Comparison of ENCODE assay signal across 1 cellular context in the genomic region with DNA sequence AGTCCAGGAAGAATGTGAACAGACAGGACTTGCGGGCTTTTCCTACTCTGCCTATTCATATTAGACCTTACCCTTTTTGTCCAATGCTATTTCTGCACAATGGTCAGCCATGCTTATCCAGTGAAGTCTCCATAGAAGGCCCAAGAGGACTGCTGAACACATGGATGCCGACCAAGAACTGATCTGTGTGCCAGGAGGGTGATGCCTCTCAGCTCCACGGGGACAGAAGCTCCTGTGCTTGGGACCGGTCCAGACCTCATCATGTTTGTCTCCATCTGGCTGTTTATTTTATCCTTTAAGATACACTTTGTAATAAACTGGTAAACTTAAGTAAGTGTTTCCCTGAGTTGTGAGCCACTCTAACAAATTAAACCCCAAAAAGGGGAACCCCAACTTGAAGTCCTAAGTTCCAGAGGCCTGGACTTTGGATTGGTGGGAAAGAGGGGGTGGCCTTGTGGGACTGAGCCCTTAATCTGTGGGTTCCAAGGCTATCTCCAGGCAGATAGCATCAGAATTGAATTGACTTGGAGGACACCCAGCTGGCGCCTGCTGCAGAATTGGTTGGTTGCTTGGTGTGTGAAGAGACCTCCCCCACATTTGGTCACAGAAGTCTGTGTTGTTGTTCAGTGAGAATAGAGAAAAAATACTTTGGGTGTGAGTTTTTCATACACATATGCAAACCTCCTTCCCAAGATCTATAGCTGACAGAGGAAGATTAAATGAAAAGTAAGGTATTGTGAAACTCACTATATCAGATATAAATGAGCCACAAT.
TF ChIP-seq lines count a peak whose summit lies in the region.

No MANE protein-coding gene starts in this region.

TF ChIP-seq in WTC11, 78 proteins besides CTCF, POLR2A, EP300 and RAD21:
- TF ChIP-seq HMGA2 (CRISPR knock-in tag; IDR thresholded peaks at IDR 0.05) = no peak
- TF ChIP-seq, protein P1, sequence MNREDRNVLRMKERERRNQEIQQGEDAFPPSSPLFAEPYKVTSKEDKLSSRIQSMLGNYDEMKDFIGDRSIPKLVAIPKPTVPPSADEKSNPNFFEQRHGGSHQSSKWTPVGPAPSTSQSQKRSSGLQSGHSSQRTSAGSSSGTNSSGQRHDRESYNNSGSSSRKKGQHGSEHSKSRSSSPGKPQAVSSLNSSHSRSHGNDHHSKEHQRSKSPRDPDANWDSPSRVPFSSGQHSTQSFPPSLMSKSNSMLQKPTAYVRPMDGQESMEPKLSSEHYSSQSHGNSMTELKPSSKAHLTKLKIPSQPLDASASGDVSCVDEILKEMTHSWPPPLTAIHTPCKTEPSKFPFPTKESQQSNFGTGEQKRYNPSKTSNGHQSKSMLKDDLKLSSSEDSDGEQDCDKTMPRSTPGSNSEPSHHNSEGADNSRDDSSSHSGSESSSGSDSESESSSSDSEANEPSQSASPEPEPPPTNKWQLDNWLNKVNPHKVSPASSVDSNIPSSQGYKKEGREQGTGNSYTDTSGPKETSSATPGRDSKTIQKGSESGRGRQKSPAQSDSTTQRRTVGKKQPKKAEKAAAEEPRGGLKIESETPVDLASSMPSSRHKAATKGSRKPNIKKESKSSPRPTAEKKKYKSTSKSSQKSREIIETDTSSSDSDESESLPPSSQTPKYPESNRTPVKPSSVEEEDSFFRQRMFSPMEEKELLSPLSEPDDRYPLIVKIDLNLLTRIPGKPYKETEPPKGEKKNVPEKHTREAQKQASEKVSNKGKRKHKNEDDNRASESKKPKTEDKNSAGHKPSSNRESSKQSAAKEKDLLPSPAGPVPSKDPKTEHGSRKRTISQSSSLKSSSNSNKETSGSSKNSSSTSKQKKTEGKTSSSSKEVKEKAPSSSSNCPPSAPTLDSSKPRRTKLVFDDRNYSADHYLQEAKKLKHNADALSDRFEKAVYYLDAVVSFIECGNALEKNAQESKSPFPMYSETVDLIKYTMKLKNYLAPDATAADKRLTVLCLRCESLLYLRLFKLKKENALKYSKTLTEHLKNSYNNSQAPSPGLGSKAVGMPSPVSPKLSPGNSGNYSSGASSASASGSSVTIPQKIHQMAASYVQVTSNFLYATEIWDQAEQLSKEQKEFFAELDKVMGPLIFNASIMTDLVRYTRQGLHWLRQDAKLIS (CRISPR knock-in tag; IDR thresholded peaks at IDR 0.05; ENCODE audit: borderline replicate concordance) = no peak
- no peak for TF ChIP-seq CREB1 (CRISPR knock-in tag; IDR thresholded peaks at IDR 0.05)
- no peak for TF ChIP-seq HMGXB4 (CRISPR knock-in tag; IDR thresholded peaks at IDR 0.05)
- TF ChIP-seq JUN (CRISPR knock-in tag; IDR thresholded peaks at IDR 0.05) = no peak
- no peak for TF ChIP-seq EMX1 (CRISPR knock-in tag; IDR thresholded peaks at IDR 0.05)
